In genomic region chr6:24492475-24492874, GRCh38 we compare ENCODE assay signal across 9 cellular contexts. TPM values are rescaled to one million over a fixed set of nuclear protein-coding genes. Genes with fewer than 3 reads are reported as not detected.
DNase-seq lines count a peak whose midpoint lies in the region; ATAC-seq and TF ChIP-seq lines count a peak whose summit lies in the region.
"Had no signal": no experiment of that assay in that cellular context is flagged by ENCODE, and none has a peak within 500 bp of the region (broad histone marks: within the 10 kb centered on the region; RNA-seq: fewer than 3 reads in every experiment).

No MANE protein-coding gene starts in this region.

- BruUV-seq in OCI-LY7 (replicated peaks; lab: Mats Ljungman, UMichigan) = no TSS peak

- H3K4me3 ChIP-seq in AG04449 (ENCODE audit: low read depth, low read length) (no peak overlapping the region), GM06990 (replicated peaks; ENCODE audit: low read depth, low read length) (no peak overlapping the region), OCI-LY7 (ENCODE audit: low read depth, low read length, poor library complexity, severe bottlenecking) (peak overlapping the region; percentile 92), fibroblast of the aortic adventitia (ENCODE audit: low read depth, low read length) (no peak overlapping the region)

- no peaks in the 10 kb centered on the region for H3K27me3 ChIP-seq in GM06990 (replicated peaks; ENCODE audit: control insufficient read depth, insufficient read depth, low read length)

- H3K9me2 ChIP-seq in OCI-LY7 (ENCODE audit: insufficient read depth, low read length) = no peaks in the 10 kb centered on the region

- peak overlapping the region; percentile 84 for H3K27ac ChIP-seq in OCI-LY7 (ENCODE audit: low read depth, low read length, poor library complexity, severe bottlenecking)

- POLR2A ChIA-PET in AG04449 (lab: Yijun Ruan, JAX) (no interaction called here), OCI-LY7 (lab: Charles Lee) (interaction anchor here (0.7 to 13.6 kb wide), 3 partner anchors 25 to 221 kb away, joined by 4 to 586 read pairs (median 5); no protein-coding TSS in a partner anchor)

- H3K4me2 ChIP-seq in OCI-LY7 (ENCODE audit: low read length) = peak overlapping the region; percentile 95

- H2AFZ ChIP-seq in OCI-LY7 (ENCODE audit: low read length) = no peak overlapping the region; the same call in 1 of the 2 replicates

- no peak for ATAC-seq in HG03159 (IDR thresholded peaks at IDR 0.05; ENCODE audit: unreplicated experiment)
- ATAC-seq: activated T-cell treated with anti-CD3 and anti-CD28 coated beads, Interleukin-2, amount 50 U/mL, for 72 hours had no signal

- H3K9me3 ChIP-seq in OCI-LY7 (ENCODE audit: low read length) = peaks cover 12% of the 10 kb centered on the region

- CTCF ChIA-PET in AG04449 (lab: Yijun Ruan, JAX) = no interaction called here
- CTCF ChIA-PET in OCI-LY7 (lab: Charles Lee; ENCODE audit: unreplicated experiment) = interaction anchor here (2.0 to 3.8 kb wide), 2 partner anchors 26 to 30 kb away, joined by 8 to 41 read pairs; no protein-coding TSS in a partner anchor

- intact Hi-C loops in OCI-LY7 (cut with micrococcal nuclease; ENCODE audit: unreplicated experiment) = loop anchor here (10.0 kb wide), 3 partner anchors 282 to 642 kb away; partner anchors contain the start of gene GMNN

- H3K36me3 ChIP-seq in GM06990 (ENCODE audit: control insufficient read depth, insufficient read depth, low read length) (no peaks in the 10 kb centered on the region), OCI-LY7 (ENCODE audit: insufficient read depth, low read length) (peaks cover 49% of the 10 kb centered on the region)

- H3K79me2 ChIP-seq in OCI-LY7 (ENCODE audit: insufficient read depth, low read depth, low read length) = peaks cover 51% of the 10 kb centered on the region

- DNase-seq in AG04449 (ENCODE audit: low read depth, low spot score) (no peak), GM06990 (ENCODE audit: extremely low read depth, insufficient read length) (no peak), OCI-LY7 (ENCODE audit: low spot score) (peak; percentile 70), fibroblast of the aortic adventitia (ENCODE audit: low read depth) (no peak), NOMO-1 treated with DMSO at 0.1 percent for 48 hours (lab: John Stamatoyannopoulos, UW; ENCODE audit: unreplicated experiment) (no peak), H4 (ENCODE audit: low spot score) (no peak), NCI-H187 treated with DMSO at 0.1 percent for 48 hours (lab: John Stamatoyannopoulos, UW) (no peak)

- H3K4me1 ChIP-seq in OCI-LY7 (ENCODE audit: insufficient read depth, low read length, poor library complexity, severe bottlenecking) = peaks cover 29% of the 10 kb centered on the region

- no peaks in the 10 kb centered on the region for H4K20me1 ChIP-seq in OCI-LY7 (ENCODE audit: insufficient read depth, low read length)

- peak; percentile 36 for TF ChIP-seq CTCF in AG04449 (IDR thresholded peaks at IDR 0.05; ENCODE audit: insufficient read depth, low read length, missing control alignments)
- TF ChIP-seq CTCF in GM06990 (IDR thresholded peaks at IDR 0.05; ENCODE audit: insufficient read depth, low read length, poor library complexity, severe bottlenecking) = peak; percentile 53
- peak; percentile 81 for TF ChIP-seq CTCF in OCI-LY7 (conservative IDR thresholded peaks at IDR 0.05; ENCODE audit: low read length)
- peak; percentile 16 for TF ChIP-seq CTCF in fibroblast of the aortic adventitia (IDR thresholded peaks at IDR 0.05; ENCODE audit: insufficient read depth, low read length)

RNA-seq across cellular contexts. Expression of gene ALDH5A1, which starts 2.3 kb away (rescaled TPM):
- 180 and 199 TPM in 2 replicates for total RNA-seq in OCI-LY7 (2014; rRNA removed; shearing (Covaris generic))
- total RNA-seq in OCI-LY7 (2022) (260 and 308 TPM in 2 replicates), fibroblast of the aortic adventitia (ENCODE audit: low replicate concordance) (0.54 and 1.6 TPM in 2 replicates)
- 1.7 and 2.0 TPM in 2 replicates for total RNA-seq in H4 (2014; rRNA removed; shearing (Covaris generic))

RNA-seq across cellular contexts. Expression of gene GPLD1, which starts 3.1 kb away (rescaled TPM):
- total RNA-seq in OCI-LY7 (2014; rRNA removed; shearing (Covaris generic)) = 52.5 and 55.6 TPM in 2 replicates
- 60.7 and 73.7 TPM in 2 replicates for total RNA-seq in OCI-LY7 (2022)
- total RNA-seq in fibroblast of the aortic adventitia (ENCODE audit: low replicate concordance) = 0.27 and 0.41 TPM in 2 replicates
- 0.08 TPM in 1 of 2 replicates, not detected in the other for total RNA-seq in H4 (2014; rRNA removed; shearing (Covaris generic))

Comparison
In these comparisons a context has a peak if more than half of its experiments do, and no peak if none do; other contexts are left out.
1. CTCF ChIP-seq: peak in every context shown above with its lines; median percentile 81 in OCI-LY7; 53 in GM06990; 36 in AG04449; 16 in fibroblast of the aortic adventitia.
2. RNA of gene ALDH5A1, which starts 2.3 kb away (total RNA-seq): 180 to 308 TPM in OCI-LY7; 1.7 to 2.0 TPM in H4 and 0.54 to 1.6 TPM in fibroblast of the aortic adventitia; every median in the first group is over 10 times any median in the second.
3. RNA of gene GPLD1, which starts 3.1 kb away (total RNA-seq): 52.5 to 73.7 TPM in OCI-LY7; 0.27 to 0.41 TPM in fibroblast of the aortic adventitia and 0.08 TPM in H4; every median in the first group is over 10 times any median in the second.